Comparison of ENCODE assay signal across 27 cellular contexts in genomic region chr10:44034946-44035345, GRCh38.
"Had no signal": no experiment of that assay in that cellular context is flagged by ENCODE, and none has a peak within 500 bp of the region (broad histone marks: within the 10 kb centered on the region; RNA-seq: fewer than 3 reads in every experiment).

No MANE protein-coding gene starts in this region.

- FAIRE-seq: colon, endometrium, endothelial cell of umbilical vein, frontal cortex had no signal

- H3K79me2 ChIP-seq: hepatocyte had no signal

- ATAC-seq: effector memory CD8-positive, alpha-beta T cell; esophagus mucosa; foreskin keratinocyte; gastrocnemius medialis; gastroesophageal sphincter; heart left ventricle; heart right ventricle had no signal

- H3K9me3 ChIP-seq: colonic mucosa, esophagus muscularis mucosa, esophagus squamous epithelium, gastrocnemius medialis, gastroesophageal sphincter, heart right ventricle had no signal

- H3K27ac ChIP-seq: colonic mucosa, dorsolateral prefrontal cortex, epithelial cell of prostate, esophagus muscularis mucosa, esophagus squamous epithelium, foreskin keratinocyte, gastrocnemius medialis, gastroesophageal sphincter, heart left ventricle, heart right ventricle, hepatocyte had no signal

- H3K4me2 ChIP-seq: hepatocyte had no signal

- H3K27me3 ChIP-seq: colonic mucosa, dorsolateral prefrontal cortex, esophagus muscularis mucosa, esophagus squamous epithelium, foreskin keratinocyte, gastrocnemius medialis, gastroesophageal sphincter, heart left ventricle, heart right ventricle, hepatocyte had no signal

- DNase-seq: cortex of kidney; dermis blood vessel endothelial cell; dorsolateral prefrontal cortex; effector CD4-positive, alpha-beta T cell; effector CD8-positive, alpha-beta T cell; effector memory CD4-positive, alpha-beta T cell; effector memory CD8-positive, alpha-beta T cell; endodermal cell; erythroblast; esophagus squamous epithelium; foreskin fibroblast; foreskin keratinocyte; foreskin melanocyte; gastrocnemius medialis; glutamatergic neuron; heart right ventricle had no signal

- H3K4me3 ChIP-seq: colonic mucosa, dorsolateral prefrontal cortex, esophagus muscularis mucosa, esophagus squamous epithelium, gastrocnemius medialis, gastroesophageal sphincter, heart left ventricle, heart right ventricle, hepatocyte had no signal

- H3K4me1 ChIP-seq: colonic mucosa, foreskin keratinocyte, gastrocnemius medialis had no signal

- H3K36me3 ChIP-seq: colonic mucosa, esophagus muscularis mucosa, esophagus squamous epithelium, gastrocnemius medialis, gastroesophageal sphincter, heart left ventricle, heart right ventricle had no signal

- H2AFZ ChIP-seq: hepatocyte had no signal
